7 cellular contexts compared by ENCODE assay signal in the genomic region with DNA sequence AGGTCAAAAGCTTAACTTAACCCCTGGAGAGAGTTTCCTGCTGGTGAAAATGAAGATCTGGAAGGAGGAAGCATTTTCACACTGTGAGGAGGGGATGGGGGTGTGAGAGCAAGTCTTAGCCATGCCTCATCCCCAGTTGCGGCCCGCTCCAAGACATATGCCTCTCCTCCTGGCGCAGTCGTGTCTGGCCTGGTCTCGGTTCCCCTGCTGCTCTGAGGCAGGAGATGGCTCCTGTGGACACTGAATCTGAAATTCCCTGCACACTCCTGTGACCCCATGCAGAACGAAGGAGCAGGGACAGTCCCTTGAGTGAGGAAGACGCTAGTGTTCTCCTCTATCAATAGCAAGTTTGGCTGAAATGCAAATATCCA. TPM values are rescaled to one million over a fixed set of nuclear protein-coding genes. Genes with fewer than 3 reads are reported as not detected.
DNase-seq lines count a peak whose midpoint lies in the region; ATAC-seq lines count a peak whose summit lies in the region.

No MANE protein-coding gene starts in this region.

- H3K4me3 ChIP-seq in iPS-18c (ENCODE audit: insufficient read depth, low read depth, low read length): peak overlapping the region; percentile 94

- DNase-seq in T1000 (lab: John Stamatoyannopoulos, UW) (no peak), NCI-H748 treated with DMSO at 0.1 percent for 48 hours (lab: John Stamatoyannopoulos, UW) (no peak), DMS53 (lab: John Stamatoyannopoulos, UW) (no peak)

- H3K27ac Mint-ChIP-seq in activated T-helper 17 cell treated with anti-CD3 and anti-CD28 coated beads, Interleukin-2, amount 50 U/mL, for 72 hours: peak overlapping the region; percentile 88
- peak overlapping the region; percentile 83 for H3K27ac Mint-ChIP-seq in stimulated activated memory B cell treated with anti-CD40 and anti-IgM and Interleukin-4, amounts not matched to agents 10 μg/mL and 1 μg/mL and 100 μg/mL, for 72 hours

- H3K27me3 Mint-ChIP-seq in activated T-helper 17 cell treated with anti-CD3 and anti-CD28 coated beads, Interleukin-2, amount 50 U/mL, for 72 hours: no peaks in the 10 kb centered on the region
- H3K27me3 Mint-ChIP-seq in stimulated activated memory B cell treated with anti-CD40 and anti-IgM and Interleukin-4, amounts not matched to agents 10 μg/mL and 1 μg/mL and 100 μg/mL, for 72 hours: no peaks in the 10 kb centered on the region

- peaks cover 3% of the 10 kb centered on the region for H3K9me3 Mint-ChIP-seq in activated T-helper 17 cell treated with anti-CD3 and anti-CD28 coated beads, Interleukin-2, amount 50 U/mL, for 72 hours
- peaks cover 3% of the 10 kb centered on the region for H3K9me3 Mint-ChIP-seq in stimulated activated memory B cell treated with anti-CD40 and anti-IgM and Interleukin-4, amounts not matched to agents 10 μg/mL and 1 μg/mL and 100 μg/mL, for 72 hours

- peaks cover 13% of the 10 kb centered on the region for H3K4me1 Mint-ChIP-seq in activated T-helper 17 cell treated with anti-CD3 and anti-CD28 coated beads, Interleukin-2, amount 50 U/mL, for 72 hours
- peaks cover 20% of the 10 kb centered on the region for H3K4me1 Mint-ChIP-seq in stimulated activated memory B cell treated with anti-CD40 and anti-IgM and Interleukin-4, amounts not matched to agents 10 μg/mL and 1 μg/mL and 100 μg/mL, for 72 hours

- H3K36me3 Mint-ChIP-seq in activated T-helper 17 cell treated with anti-CD3 and anti-CD28 coated beads, Interleukin-2, amount 50 U/mL, for 72 hours (ENCODE audit: low read depth): no peaks in the 10 kb centered on the region
- no peaks in the 10 kb centered on the region for H3K36me3 Mint-ChIP-seq in stimulated activated memory B cell treated with anti-CD40 and anti-IgM and Interleukin-4, amounts not matched to agents 10 μg/mL and 1 μg/mL and 100 μg/mL, for 72 hours

- H3K4me3 Mint-ChIP-seq in activated T-helper 17 cell treated with anti-CD3 and anti-CD28 coated beads, Interleukin-2, amount 50 U/mL, for 72 hours: peak overlapping the region; percentile 91
- H3K4me3 Mint-ChIP-seq in stimulated activated memory B cell treated with anti-CD40 and anti-IgM and Interleukin-4, amounts not matched to agents 10 μg/mL and 1 μg/mL and 100 μg/mL, for 72 hours: peak overlapping the region; percentile 85

- peaks cover 2% of the 10 kb centered on the region for H3K9me3 ChIP-seq in iPS-18c (ENCODE audit: control insufficient read depth, insufficient read depth, low read length)

- peak; percentile 21 for ATAC-seq in HG03108 (IDR thresholded peaks at IDR 0.05; ENCODE audit: unreplicated experiment)
- peak; percentile 18 for ATAC-seq in activated T-helper 17 cell treated with anti-CD3 and anti-CD28 coated beads, Interleukin-2, amount 50 U/mL, for 72 hours (replicated peaks)
- peak; percentile 34 for ATAC-seq in stimulated activated memory B cell treated with anti-CD40 and anti-IgM and Interleukin-4, amounts not matched to agents 10 μg/mL and 1 μg/mL and 100 μg/mL, for 72 hours

RNA-seq across cellular contexts. Expression of gene ZNF69, which starts 0.3 kb away (rescaled TPM):
- total RNA-seq in activated T-helper 17 cell treated with anti-CD3 and anti-CD28 coated beads, Interleukin-2, amount 50 U/mL, for 72 hours: 1 to 10 TPM; 1.5 to 1.9 TPM

RNA-seq across cellular contexts. Expression of gene ZNF700, which starts 37.7 kb away (rescaled TPM):
- total RNA-seq in activated T-helper 17 cell treated with anti-CD3 and anti-CD28 coated beads, Interleukin-2, amount 50 U/mL, for 72 hours: 10 to 100 TPM; 12.0 to 12.2 TPM

RNA-seq across cellular contexts. Expression of gene ZNF439, which starts 38.7 kb away (rescaled TPM):
- total RNA-seq in activated T-helper 17 cell treated with anti-CD3 and anti-CD28 coated beads, Interleukin-2, amount 50 U/mL, for 72 hours: 10 to 100 TPM in 1 of 2 donors, 1 to 10 TPM in 1; 4.3 to 16.5 TPM
